14 cellular contexts compared by ENCODE assay signal in genomic region chr6:109738667-109739066, GRCh38. TPM values are rescaled to one million over a fixed set of nuclear protein-coding genes. Genes with fewer than 3 reads are reported as not detected.
DNase-seq lines count a peak whose midpoint lies in the region; ATAC-seq, FAIRE-seq and TF ChIP-seq lines count a peak whose summit lies in the region.
"Had no signal": no experiment of that assay in that cellular context is flagged by ENCODE, and none has a peak within 500 bp of the region (broad histone marks: within the 10 kb centered on the region; RNA-seq: fewer than 3 reads in every experiment).

No MANE protein-coding gene starts in this region.

- no peaks in the 10 kb centered on the region for H3K79me2 ChIP-seq in H9 (ENCODE audit: insufficient read depth, low read length)

- no peaks in the 10 kb centered on the region for H3K27me3 Mint-ChIP-seq in H9 (ENCODE audit: low read depth)
- H3K27me3 Mint-ChIP-seq: CD4-positive, CD25-positive, alpha-beta regulatory T cell; IgD-negative memory B cell had no signal

- no peak overlapping the region for H3K56ac ChIP-seq in H9 (ENCODE audit: insufficient read length, low read depth, low read length)

- no peak for FAIRE-seq in pancreas (lab: Jason Lieb, UNC)
- FAIRE-seq: A549 had no signal

- no peak overlapping the region for H4K5ac ChIP-seq in H9 (ENCODE audit: insufficient read length, low read depth, low read length)

- peaks cover 33 to 41% of the 10 kb centered on the region in 2 experiments for H3K4me1 Mint-ChIP-seq in H9
- H3K4me1 Mint-ChIP-seq: CD4-positive, CD25-positive, alpha-beta regulatory T cell had no signal

- H2BK15ac ChIP-seq in H9 (ENCODE audit: low read depth, low read length) = no peak overlapping the region

- no peak overlapping the region for H4K8ac ChIP-seq in H9 (replicated peaks; ENCODE audit: insufficient read length, low read depth, low read length)

- H3K27ac Mint-ChIP-seq in H9 = peak overlapping the region in 2 of 3 experiments; percentile 3 to 19; a peak in 4 of 7 replicates
- H3K27ac Mint-ChIP-seq: IgD-negative memory B cell had no signal

- no peaks in the 10 kb centered on the region for H3K9me3 ChIP-seq in H9 (ENCODE audit: control insufficient read depth, low read depth, low read length)
- H3K9me3 ChIP-seq in body of pancreas = no peaks in the 10 kb centered on the region
- no peaks in the 10 kb centered on the region for H3K9me3 ChIP-seq in pancreas
- no peaks in the 10 kb centered on the region for H3K9me3 ChIP-seq in adrenal gland (replicated peaks in 1 of 3)
- H3K9me3 ChIP-seq: A549, BLaER1 had no signal

- TF ChIP-seq POLR2A in body of pancreas (IDR thresholded peaks at IDR 0.05) = no peak
- no peak for TF ChIP-seq POLR2A in adrenal gland (IDR thresholded peaks at IDR 0.05)

- intact Hi-C loops in body of pancreas (cut with DNase I) (no loop called here), pancreas (cut with DNase I) (no loop called here), left ventricle myocardium superior (cut with micrococcal nuclease) (no loop called here), adrenal gland (cut with DNase I) (no loop called here)

- no peak overlapping the region for H2BK120ac ChIP-seq in H9 (ENCODE audit: low read depth, low read length, poor library complexity, severe bottlenecking)

- DNase-seq in H9 (no peak), body of pancreas (peak in 3 of 4 donors; percentile 18 to 43 (median 20)), hepatic stellate cell (ENCODE audit: low spot score) (peak; percentile 8), pancreas (peak in 3 of 6 donors; percentile 11 to 38 (median 18)), left ventricle myocardium superior (no peak), CD1c-positive myeloid dendritic cell (ENCODE audit: extremely low spot score) (no peak), adrenal gland (no peak)
- DNase-seq: AML-193; CD4-positive, CD25-positive, alpha-beta regulatory T cell; DMS53; H7 had no signal

- ATAC-seq in body of pancreas = peak; percentile 47
- peak; percentile 67 to 97 (median 92) for ATAC-seq in pancreas
- no peak for ATAC-seq in left ventricle myocardium superior
- ATAC-seq: A549 had no signal

- H3K36me3 ChIP-seq in body of pancreas (replicated peaks in 1 of 2; ENCODE audit: insufficient read depth in 1 of 2, low read depth in 2 of 2) = peaks cover 0 to 5% of the 10 kb centered on the region in 2 donors
- H3K36me3 ChIP-seq in pancreas = no peaks in the 10 kb centered on the region
- peaks cover 0 to 6% of the 10 kb centered on the region in 2 donors for H3K36me3 ChIP-seq in adrenal gland (replicated peaks in 1 of 2)

- H3K14ac ChIP-seq in H9 (ENCODE audit: insufficient read depth, low read length) = no peak overlapping the region

- H3K27me3 ChIP-seq in H9 (ENCODE audit: insufficient read depth, low read length) (no peaks in the 10 kb centered on the region), body of pancreas (no peaks in the 10 kb centered on the region), pancreas (no peaks in the 10 kb centered on the region), adrenal gland (no peaks in the 10 kb centered on the region)
- H3K27me3 ChIP-seq: BLaER1 had no signal

- H2AK5ac ChIP-seq in H9 (ENCODE audit: insufficient read length, low read length) = no peak overlapping the region

- H3T11ph ChIP-seq in H9 (ENCODE audit: low read length) = no peak overlapping the region

- H3K9ac ChIP-seq in H9 (ENCODE audit: extremely low read depth, insufficient read length, low read length) = no peak overlapping the region
- H3K9ac ChIP-seq: BLaER1 had no signal

- no peaks in the 10 kb centered on the region for H4K20me1 ChIP-seq in H9 (ENCODE audit: control insufficient read depth, insufficient read depth, insufficient read length)
- H4K20me1 ChIP-seq: BLaER1 had no signal

- H2BK12ac ChIP-seq in H9 (ENCODE audit: insufficient read length, low read depth, low read length) = no peak overlapping the region

- no peak overlapping the region for H2BK20ac ChIP-seq in H9 (ENCODE audit: low read depth, low read length, poor library complexity, severe bottlenecking)

- H3K4me3 ChIP-seq in body of pancreas = no peak overlapping the region
- H3K4me3 ChIP-seq in pancreas = no peak overlapping the region
- no peak overlapping the region for H3K4me3 ChIP-seq in adrenal gland
- H3K4me3 ChIP-seq: A549, BLaER1 had no signal

- H2BK5ac ChIP-seq in H9 (ENCODE audit: insufficient read length, low read length) = no peak overlapping the region

- peaks cover 7 to 17% (median 11%) of the 10 kb centered on the region in 3 experiments for H3K36me3 Mint-ChIP-seq in H9 (ENCODE audit: insufficient read depth in 1 of 3, low read depth in 3 of 3)

- TF ChIP-seq CTCF in H9 (conservative IDR thresholded peaks at IDR 0.05) (no peak), body of pancreas (IDR thresholded peaks at IDR 0.05) (no peak), pancreas (IDR thresholded peaks at IDR 0.05) (no peak), adrenal gland (IDR thresholded peaks at IDR 0.05) (no peak)

- no peak overlapping the region for H3K4ac ChIP-seq in H9 (ENCODE audit: low read depth, low read length)

- H2AFZ ChIP-seq in H9 (ENCODE audit: low read length) = no peak overlapping the region

- H3K27ac ChIP-seq in H9 (ENCODE audit: insufficient read length, low read depth, low read length) (no peak overlapping the region), body of pancreas (peak overlapping the region in 2 of 4 donors; percentile 13 to 21), pancreas (no peak overlapping the region), adrenal gland (no peak overlapping the region)
- H3K27ac ChIP-seq: A549, BLaER1 had no signal

- H3K79me1 ChIP-seq in H9 (ENCODE audit: insufficient read depth, low read depth, low read length, poor library complexity, severe bottlenecking) = no peaks in the 10 kb centered on the region

- no peak overlapping the region for H3K4me3 Mint-ChIP-seq in H9
- H3K4me3 Mint-ChIP-seq: CD4-positive, CD25-positive, alpha-beta regulatory T cell; IgD-negative memory B cell had no signal

- H3K23ac ChIP-seq in H9 (ENCODE audit: insufficient read length, low read depth, low read length) = no peak overlapping the region

- peaks cover 8% of the 10 kb centered on the region; the same call in 1 of the 2 replicates for H3K4me1 ChIP-seq in H9 (ENCODE audit: insufficient read depth, low read length)
- H3K4me1 ChIP-seq in body of pancreas = peaks cover 17% of the 10 kb centered on the region
- peaks cover 0 to 25% (median 9%) of the 10 kb centered on the region in 3 donors for H3K4me1 ChIP-seq in pancreas
- H3K4me1 ChIP-seq in adrenal gland (replicated peaks in 1 of 2) = peaks cover 7% of the 10 kb centered on the region in 2 donors
- H3K4me1 ChIP-seq: A549, BLaER1 had no signal

- no peak overlapping the region for H3K4me2 ChIP-seq in H9 (ENCODE audit: insufficient read depth, insufficient read length, low read length)
- H3K4me2 ChIP-seq: A549, BLaER1 had no signal

- no peak overlapping the region for H3K18ac ChIP-seq in H9 (ENCODE audit: insufficient read length, low read depth, low read length)

- H3K23me2 ChIP-seq in H9 (ENCODE audit: insufficient read length, low read depth, low read length, poor library complexity, severe bottlenecking) = no peaks in the 10 kb centered on the region

- no peaks in the 10 kb centered on the region for H3K9me3 Mint-ChIP-seq in H9

- no CpG with 5 or more reads among the region's 2 CpGs for WGBS in H9 (ENCODE audit: extremely low coverage, insufficient read length, low lambda C conversion rate)
- 43 to 44% methylated on average over 2 of the region's 2 CpGs for WGBS in body of pancreas, 2 donors
- WGBS in pancreas, 2 donors = 40 to 46% methylated on average over 2 of the region's 2 CpGs
- WGBS in adrenal gland, 4 donors = 82 to 92% (median 88%) methylated on average over 2 of the region's 2 CpGs

- H4K91ac ChIP-seq in H9 (ENCODE audit: insufficient read length, low read depth, low read length) = no peak overlapping the region

RNA-seq across cellular contexts. Expression of gene FIG4, which starts 47.6 kb away (rescaled TPM):
- 23.1 and 23.5 TPM in 2 replicates for total RNA-seq in H9 (2021)
- total RNA-seq in body of pancreas = 10 to 100 TPM in 1 of 2 donors, 1 to 10 TPM in 1; 9.3 to 24.7 TPM
- 10 to 100 TPM in 1 of 6 donors, 1 to 10 TPM in 5; 4.8 to 10.8 (median 6.1) TPM for total RNA-seq in pancreas
- 1 to 10 TPM; 4.0 to 7.7 TPM for polyA plus RNA-seq in pancreas
- 8.9 TPM for total RNA-seq in left ventricle myocardium superior
- 10 to 100 TPM in 7 of 8 donors, 1 to 10 TPM in 1; 9.2 to 23.5 (median 17.8) TPM for total RNA-seq in adrenal gland
- polyA plus RNA-seq in adrenal gland = 10 to 100 TPM; 11.8 to 25.4 (median 13.6) TPM

RNA-seq across cellular contexts. Expression of gene AK9, which starts 47.7 kb away (rescaled TPM):
- total RNA-seq in H9 (2021) (2.3 and 3.0 TPM in 2 replicates), body of pancreas (10 to 100 TPM in 1 of 2 donors, 1 to 10 TPM in 1; 9.6 to 20.1 TPM), pancreas (1 to 10 TPM; 2.0 to 6.0 (median 3.8) TPM), left ventricle myocardium superior (11.7 TPM), adrenal gland (1 to 10 TPM; 1.9 to 9.9 (median 4.4) TPM)
- polyA plus RNA-seq in pancreas (1 to 10 TPM; 2.4 to 4.1 TPM), adrenal gland (1 to 10 TPM; 2.9 to 8.0 (median 6.2) TPM)

Comparison
In these comparisons a context has a peak if more than half of its experiments do, and no peak if none do; other contexts are left out.
1. DNase-seq: peak in body of pancreas (3 of 4) and hepatic stellate cell (single experiment); none in H9 (single experiment), left ventricle myocardium superior (single experiment), CD1c-positive myeloid dendritic cell (single experiment) and adrenal gland (0 of 7).